ENCODE assay signal across 21 cellular contexts in the genomic region with DNA sequence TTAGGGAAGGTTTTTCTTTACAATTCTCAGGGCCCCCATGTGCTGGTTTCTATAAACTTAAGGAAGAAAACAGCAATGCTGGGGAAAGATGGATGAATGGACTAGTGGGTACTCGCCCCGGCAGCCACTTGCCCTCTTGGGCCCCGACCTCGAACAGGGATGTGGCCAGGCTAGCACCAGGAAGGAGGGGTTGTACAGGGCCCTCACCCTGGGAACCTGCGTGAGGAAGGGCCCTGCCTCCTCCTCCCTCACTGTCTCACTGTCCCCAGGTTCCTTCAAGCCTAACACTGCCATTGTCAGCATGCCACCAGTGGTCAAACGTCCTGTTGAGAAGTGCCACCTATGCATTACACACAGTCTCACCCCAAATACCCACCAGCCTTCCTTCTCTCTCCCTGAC.
"Had no signal": no experiment of that assay in that cellular context is flagged by ENCODE, and none has a peak within 500 bp of the region (broad histone marks: within the 10 kb centered on the region; RNA-seq: fewer than 3 reads in every experiment).

No MANE protein-coding gene starts in this region.

- H3K4me1 Mint-ChIP-seq: activated B cell treated with CpG ODN at 0.5 μM for 24 hours, brain had no signal

- H3K9me3 Mint-ChIP-seq: activated B cell treated with CpG ODN at 0.5 μM for 24 hours; activated naive CD4-positive, alpha-beta T cell treated with anti-CD3 and anti-CD28 coated beads, Interleukin-2, amount 50 U/mL, for 24 hours; activated T-cell treated with anti-CD3 and anti-CD28 coated beads, Interleukin-2, amount 50 U/mL, for 72 hours; activated T-helper 2 cell treated with anti-CD3 and anti-CD28 coated beads, Interferon-gamma antibody, Interleukin-2, Interleukin-4, amounts not matched to agents 10 μg/mL and 5 μg/mL and 100 μg/mL, durations not matched to agents 14 hours and 24 hours and 36 hours; brain; central memory CD8-positive, alpha-beta T cell had no signal

- H3K36me3 Mint-ChIP-seq: brain had no signal

- H3K4me3 ChIP-seq: PC-9 had no signal

- H3K27ac Mint-ChIP-seq: activated B cell treated with CpG ODN at 0.5 μM for 24 hours; activated T-cell treated with anti-CD3 and anti-CD28 coated beads, Interleukin-2, amount 50 U/mL, for 72 hours; activated T-helper 2 cell treated with anti-CD3 and anti-CD28 coated beads, Interferon-gamma antibody, Interleukin-2, Interleukin-4, amounts not matched to agents 10 μg/mL and 5 μg/mL and 100 μg/mL, durations not matched to agents 14 hours and 24 hours and 36 hours; brain had no signal

- ATAC-seq: activated T-cell treated with anti-CD3 and anti-CD28 coated beads, Interleukin-2, amount 50 U/mL, for 72 hours; T-helper 17 cell had no signal

- H3K27ac ChIP-seq: PC-9 had no signal

- H3K4me3 Mint-ChIP-seq: activated B cell treated with CpG ODN at 0.5 μM for 24 hours; activated naive CD4-positive, alpha-beta T cell treated with anti-CD3 and anti-CD28 coated beads, Interleukin-2, amount 50 U/mL, for 24 hours; activated T-cell treated with anti-CD3 and anti-CD28 coated beads, Interleukin-2, amount 50 U/mL, for 72 hours; brain; T-helper 17 cell had no signal

- DNase-seq: activated B cell treated with CpG ODN at 0.5 μM for 24 hours; activated CD4-positive, alpha-beta T cell treated with anti-CD3 and anti-CD28 coated beads for 1 hour; activated gamma-delta T cell treated with Interleukin-2 at 50 U/mL for 16 hours; activated T-cell treated with anti-CD3 and anti-CD28 coated beads, Interleukin-2, amount 50 U/mL, for 72 hours; amygdala; Kasumi-1; KBM-7; NCI-H1048; NCI-H146; NCI-H187 treated with DMSO at 0.1 percent for 48 hours; NCI-H2081 treated with DMSO at 0.1 percent for 48 hours; NCI-H446; NCI-H524; PC-9; SHP77 treated with DMSO at 0.1 percent for 48 hours; T-helper 17 cell; T1000 had no signal

- H3K27me3 Mint-ChIP-seq: activated naive CD4-positive, alpha-beta T cell treated with anti-CD3 and anti-CD28 coated beads, Interleukin-2, amount 50 U/mL, for 24 hours; central memory CD8-positive, alpha-beta T cell; T-helper 17 cell had no signal
